ENCODE assay signal across 12 cellular contexts in the genomic region with DNA sequence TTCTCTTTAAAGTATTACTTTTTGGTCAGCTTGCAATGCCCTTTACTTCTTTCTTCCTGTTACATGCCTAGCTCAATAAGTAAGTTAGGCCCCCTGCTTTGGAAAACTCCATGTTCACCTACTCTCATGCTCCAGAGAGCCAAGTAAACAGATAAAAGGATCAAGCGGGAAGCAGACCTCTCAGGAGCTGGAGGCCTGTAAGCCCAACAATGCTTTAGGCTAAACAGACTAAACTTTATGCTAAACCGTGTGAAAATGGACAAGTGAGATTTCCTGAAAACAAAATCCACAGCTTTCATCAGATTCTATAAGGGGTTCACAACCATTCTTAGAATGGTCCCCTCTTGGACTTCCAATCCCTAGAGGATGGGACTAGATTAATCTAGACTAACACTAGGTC. TPM values are rescaled to one million over a fixed set of nuclear protein-coding genes. Genes with fewer than 3 reads are reported as not detected.
DNase-seq lines count a peak whose midpoint lies in the region; ATAC-seq and TF ChIP-seq lines count a peak whose summit lies in the region.
"Had no signal": no experiment of that assay in that cellular context is flagged by ENCODE, and none has a peak within 500 bp of the region (broad histone marks: within the 10 kb centered on the region; RNA-seq: fewer than 3 reads in every experiment).

No MANE protein-coding gene starts in this region.

- peaks cover 20% of the 10 kb centered on the region for H3K4me1 ChIP-seq in mesenchymal stem cell (ENCODE audit: control insufficient read depth, insufficient read depth, low read depth, low read length)
- H3K4me1 ChIP-seq in upper lobe of left lung, result peaks cover 82 to 94% (median 90%) of the 10 kb centered on the region in 4 donors

- no peaks in the 10 kb centered on the region for H3K27me3 Mint-ChIP-seq in activated naive CD8-positive, alpha-beta T cell
- H3K27me3 Mint-ChIP-seq in activated naive CD8-positive, alpha-beta T cell treated with anti-CD3 and anti-CD28 coated beads for 36 hours, result no peaks in the 10 kb centered on the region
- H3K27me3 Mint-ChIP-seq in activated naive CD8-positive, alpha-beta T cell treated with anti-CD3 and anti-CD28 coated beads, Interleukin-2, amount 50 U/mL, for 24 hours, result no peaks in the 10 kb centered on the region

- TF ChIP-seq EP300 in upper lobe of left lung (IDR thresholded peaks at IDR 0.05), result no peak

- H3K36me3 ChIP-seq in mesenchymal stem cell (ENCODE audit: control insufficient read depth in 1 of 2, insufficient read depth in 2 of 2, low read depth in 1 of 2, low read length in 2 of 2) (peaks cover 0 to 7% of the 10 kb centered on the region in 2 experiments), upper lobe of left lung (no peaks in the 10 kb centered on the region)
- H3K36me3 ChIP-seq: right atrium auricular region had no signal

- no peak for ATAC-seq in activated naive CD8-positive, alpha-beta T cell treated with anti-CD3 and anti-CD28 coated beads, Interleukin-2, amount 50 U/mL, for 24 hours
- ATAC-seq in upper lobe of left lung (ENCODE audit: low FRiP score in 2 of 2) (no peak), HG03139 (IDR thresholded peaks at IDR 0.05; ENCODE audit: unreplicated experiment) (no peak)
- ATAC-seq: left ventricle myocardium superior had no signal

- H3K27me3 ChIP-seq in mesenchymal stem cell (ENCODE audit: control insufficient read depth in 1 of 2, insufficient read depth in 1 of 2, low read length in 2 of 2) (no peaks in the 10 kb centered on the region), upper lobe of left lung (no peaks in the 10 kb centered on the region)
- H3K27me3 ChIP-seq: right atrium auricular region had no signal

- no peak overlapping the region for H3K14ac ChIP-seq in mesenchymal stem cell (ENCODE audit: low read length in 2 of 2)

- H3K36me3 Mint-ChIP-seq in activated naive CD8-positive, alpha-beta T cell, result peaks cover 2% of the 10 kb centered on the region
- peaks cover 17% of the 10 kb centered on the region for H3K36me3 Mint-ChIP-seq in activated naive CD8-positive, alpha-beta T cell treated with anti-CD3 and anti-CD28 coated beads for 36 hours
- H3K36me3 Mint-ChIP-seq in activated naive CD8-positive, alpha-beta T cell treated with anti-CD3 and anti-CD28 coated beads, Interleukin-2, amount 50 U/mL, for 24 hours (ENCODE audit: low read depth), result peaks cover 7% of the 10 kb centered on the region

- no peak overlapping the region for H3K4ac ChIP-seq in mesenchymal stem cell (ENCODE audit: low read depth in 1 of 2, low read length in 2 of 2)

- peak overlapping the region; percentile 55 for H3K9ac ChIP-seq in mesenchymal stem cell (ENCODE audit: low read length)

- H3K23ac ChIP-seq in mesenchymal stem cell (ENCODE audit: low read length in 2 of 2), result no peak overlapping the region

- H2BK15ac ChIP-seq in mesenchymal stem cell (ENCODE audit: low read depth, poor library complexity, severe bottlenecking), result no peak overlapping the region

- H3K27ac ChIP-seq in mesenchymal stem cell (ENCODE audit: low read length, poor library complexity, severe bottlenecking), result peak overlapping the region; percentile 95
- peak overlapping the region; percentile 53 to 73 (median 63) for H3K27ac ChIP-seq in upper lobe of left lung
- H3K27ac ChIP-seq: right atrium auricular region had no signal

- peak overlapping the region in 1 of 2 experiments; percentile 66 for H2BK12ac ChIP-seq in mesenchymal stem cell (ENCODE audit: low read length in 2 of 2)

- H4K91ac ChIP-seq in mesenchymal stem cell (ENCODE audit: low read length), result no peak overlapping the region

- H2BK5ac ChIP-seq in mesenchymal stem cell (ENCODE audit: low read depth, low read length, poor library complexity, severe bottlenecking), result peak overlapping the region; percentile 62

- H3K27ac Mint-ChIP-seq in activated naive CD8-positive, alpha-beta T cell, result peak overlapping the region; percentile 34
- H3K27ac Mint-ChIP-seq in activated naive CD8-positive, alpha-beta T cell treated with anti-CD3 and anti-CD28 coated beads for 36 hours, result no peak overlapping the region
- H3K27ac Mint-ChIP-seq in activated naive CD8-positive, alpha-beta T cell treated with anti-CD3 and anti-CD28 coated beads, Interleukin-2, amount 50 U/mL, for 24 hours, result peak overlapping the region; percentile 46

- H2BK120ac ChIP-seq in mesenchymal stem cell (ENCODE audit: low read depth, low read length), result peak overlapping the region; percentile 42

- TF ChIP-seq CTCF in upper lobe of left lung (IDR thresholded peaks at IDR 0.05), result no peak

- H3K18ac ChIP-seq in mesenchymal stem cell (ENCODE audit: low read depth in 1 of 2, low read length in 2 of 2), result peak overlapping the region in 1 of 2 experiments; percentile 70

- peak overlapping the region; percentile 7 for H3K4me2 ChIP-seq in mesenchymal stem cell (ENCODE audit: low read length, poor library complexity, severe bottlenecking)

- H3K79me1 ChIP-seq in mesenchymal stem cell (replicated peaks; ENCODE audit: low read length, poor library complexity, severe bottlenecking), result no peaks in the 10 kb centered on the region

- no peak overlapping the region for H3K4me3 Mint-ChIP-seq in activated naive CD8-positive, alpha-beta T cell
- no peak overlapping the region for H3K4me3 Mint-ChIP-seq in activated naive CD8-positive, alpha-beta T cell treated with anti-CD3 and anti-CD28 coated beads for 36 hours
- no peak overlapping the region for H3K4me3 Mint-ChIP-seq in activated naive CD8-positive, alpha-beta T cell treated with anti-CD3 and anti-CD28 coated beads, Interleukin-2, amount 50 U/mL, for 24 hours

- H4K8ac ChIP-seq in mesenchymal stem cell (ENCODE audit: low read length), result no peak overlapping the region

- no peaks in the 10 kb centered on the region for H3K9me3 Mint-ChIP-seq in activated naive CD8-positive, alpha-beta T cell (ENCODE audit: low read depth)
- no peaks in the 10 kb centered on the region for H3K9me3 Mint-ChIP-seq in activated naive CD8-positive, alpha-beta T cell treated with anti-CD3 and anti-CD28 coated beads for 36 hours
- no peaks in the 10 kb centered on the region for H3K9me3 Mint-ChIP-seq in activated naive CD8-positive, alpha-beta T cell treated with anti-CD3 and anti-CD28 coated beads, Interleukin-2, amount 50 U/mL, for 24 hours

- TF ChIP-seq POLR2A in upper lobe of left lung (IDR thresholded peaks at IDR 0.05), result no peak

- DNase-seq in activated naive CD8-positive, alpha-beta T cell treated with anti-CD3 and anti-CD28 coated beads for 36 hours, result no peak
- no peak for DNase-seq in activated naive CD8-positive, alpha-beta T cell treated with anti-CD3 and anti-CD28 coated beads, Interleukin-2, amount 50 U/mL, for 24 hours
- DNase-seq in mesenchymal stem cell (peak; percentile 53), upper lobe of left lung (no peak), RPMI8226 (no peak), NCI-H1436 treated with DMSO at 0.1 percent for 48 hours (lab: John Stamatoyannopoulos, UW) (no peak)
- DNase-seq: activated CD8-positive, alpha-beta memory T cell treated with anti-CD3 and anti-CD28 coated beads, Interleukin-2, amount 50 U/mL, for 48 hours; NCI-H69 had no signal

- H3K9me3 ChIP-seq in mesenchymal stem cell (ENCODE audit: control insufficient read depth, low read length) (no peaks in the 10 kb centered on the region), upper lobe of left lung (no peaks in the 10 kb centered on the region)
- H3K9me3 ChIP-seq: right atrium auricular region had no signal

- H2AK5ac ChIP-seq in mesenchymal stem cell (ENCODE audit: low read length, severe bottlenecking), result peak overlapping the region; percentile 78

- H2AFZ ChIP-seq in mesenchymal stem cell (ENCODE audit: low read depth, low read length), result no peak overlapping the region

- H3K4me1 Mint-ChIP-seq in activated naive CD8-positive, alpha-beta T cell (ENCODE audit: low read depth), result peaks cover 79% of the 10 kb centered on the region
- H3K4me1 Mint-ChIP-seq in activated naive CD8-positive, alpha-beta T cell treated with anti-CD3 and anti-CD28 coated beads for 36 hours, result peaks cover 81% of the 10 kb centered on the region
- peaks cover 94% of the 10 kb centered on the region for H3K4me1 Mint-ChIP-seq in activated naive CD8-positive, alpha-beta T cell treated with anti-CD3 and anti-CD28 coated beads, Interleukin-2, amount 50 U/mL, for 24 hours

- WGBS in mesenchymal stem cell, result 20% methylated on average over 2 of the region's 2 CpGs
- 57 to 73% methylated on average over 2 of the region's 2 CpGs for WGBS in upper lobe of left lung, 2 donors

- H3K4me3 ChIP-seq in mesenchymal stem cell (ENCODE audit: insufficient read depth in 1 of 2, low read depth in 1 of 2, low read length in 2 of 2) (no peak overlapping the region), upper lobe of left lung (no peak overlapping the region)
- H3K4me3 ChIP-seq: right atrium auricular region had no signal

RNA-seq across cellular contexts. Expression of a gene that starts 40.2 kb away (rescaled TPM):
- total RNA-seq in activated naive CD8-positive, alpha-beta T cell treated with anti-CD3 and anti-CD28 coated beads for 36 hours, result 100 to 1,000 TPM; 155 to 157 TPM
- polyA plus RNA-seq in mesenchymal stem cell (2013, experiment 1 of 2), result 44.3 TPM
- 44.0 TPM for polyA plus RNA-seq in mesenchymal stem cell (2013, experiment 2 of 2)
- total RNA-seq in upper lobe of left lung, result 100 to 1,000 TPM in 3 of 6 donors, 10 to 100 TPM in 3; 82.7 to 194 (median 113) TPM

RNA-seq across cellular contexts. Expression of a gene that starts 52.7 kb away (rescaled TPM):
- total RNA-seq in activated naive CD8-positive, alpha-beta T cell treated with anti-CD3 and anti-CD28 coated beads for 36 hours, result 10 to 100 TPM; 55.6 to 56.6 TPM
- polyA plus RNA-seq in mesenchymal stem cell (2013, experiment 1 of 2), result 55.4 TPM
- 56.2 TPM for polyA plus RNA-seq in mesenchymal stem cell (2013, experiment 2 of 2)
- total RNA-seq in upper lobe of left lung, result 100 to 1,000 TPM in 2 of 6 donors, 10 to 100 TPM in 4; 69.1 to 188 (median 89.9) TPM
